ENCODE assay signal across 8 cellular contexts in the genomic region with DNA sequence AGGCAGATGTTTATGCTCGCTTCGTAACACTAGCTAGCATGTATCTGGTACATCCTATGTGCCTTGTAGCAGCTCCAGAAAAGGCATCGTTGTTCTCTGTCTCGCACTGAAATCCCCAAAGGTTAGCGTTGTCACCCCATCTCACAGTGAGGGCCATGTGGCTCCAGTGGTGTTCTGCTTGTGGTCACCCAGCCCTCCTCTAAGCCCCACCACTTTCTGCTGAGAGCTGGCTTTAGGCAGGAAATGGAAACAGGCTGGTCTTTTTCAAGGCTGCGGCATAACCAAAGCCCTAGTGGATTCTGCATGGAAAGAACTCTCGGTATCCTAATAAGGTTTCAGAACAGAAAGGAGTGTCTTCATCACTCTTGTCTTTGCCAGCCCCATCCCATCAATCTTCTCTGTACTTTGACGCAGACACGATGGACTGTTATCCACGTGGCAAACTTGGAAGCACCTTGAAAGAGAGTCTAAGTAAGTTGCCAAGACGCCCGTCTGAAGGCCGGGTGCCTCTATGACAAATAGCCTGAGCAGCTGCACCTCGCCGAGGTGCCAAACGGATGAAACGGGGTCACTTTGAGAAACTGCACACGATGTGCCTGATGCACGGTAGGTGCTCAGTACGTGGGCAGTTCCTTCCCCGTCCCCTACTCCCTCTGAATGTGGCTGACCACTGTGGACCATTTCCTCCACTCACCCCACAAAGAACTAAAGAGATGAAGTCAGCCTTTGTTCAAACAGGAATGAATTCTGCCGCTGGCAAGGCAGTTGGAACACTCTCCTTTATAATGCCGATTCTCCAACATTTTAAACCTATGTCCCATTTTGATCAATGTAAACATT. TPM values are rescaled to one million over a fixed set of nuclear protein-coding genes. Genes with fewer than 3 reads are reported as not detected.
DNase-seq lines count a peak whose midpoint lies in the region; ATAC-seq and TF ChIP-seq lines count a peak whose summit lies in the region.

No MANE protein-coding gene starts in this region.

- peak overlapping the region; percentile 21; the same call in 1 of the 2 replicates for H3K4me3 ChIP-seq in AG04450 (ENCODE audit: low read depth, low read length)

- ATAC-seq in GM21447 (IDR thresholded peaks at IDR 0.05; ENCODE audit: unreplicated experiment) (peak; percentile 24), left cardiac atrium (peak; percentile 56 to 75)

- DNase-seq in AG04450 (ENCODE audit: low read depth, low spot score), result no peak
- peak; percentile 81 for DNase-seq in RPMI7951 (ENCODE audit: low read depth)
- peak; percentile 58 for DNase-seq in left cardiac atrium
- DNase-seq in SW480 (ENCODE audit: low spot score), result no peak
- no peak for DNase-seq in NCI-H1694 (lab: John Stamatoyannopoulos, UW)
- DNase-seq in NCI-H1417 (lab: John Stamatoyannopoulos, UW), result no peak

- H3K27me3 ChIP-seq in AG04450 (ENCODE audit: control insufficient read depth, insufficient read depth, low read length), result no peaks in the 10 kb centered on the region

- no peaks in the 10 kb centered on the region for H3K9me3 ChIP-seq in AG04450 (ENCODE audit: control insufficient read depth, insufficient read depth, low read length)

- intact Hi-C loops in left cardiac atrium (cut with DNase I), result loop anchor here (5.0 to 10.0 kb wide), 2 partner anchors 56 to 103 kb away; no protein-coding TSS in a partner anchor

- CTCF ChIA-PET in AG04450 (lab: Charles Lee), result interaction anchor here (1.2 to 1.3 kb wide), 2 partner anchors 197 to 235 kb away, joined by 3 to 4 read pairs; no protein-coding TSS in a partner anchor

- POLR2A ChIA-PET in AG04450 (lab: Yijun Ruan, JAX), result interaction anchor here (0.9 to 1.7 kb wide), 3 partner anchors 12 to 53 kb away, joined by 3 to 15 read pairs (median 5); no protein-coding TSS in a partner anchor

- TF ChIP-seq CTCF in AG04450 (IDR thresholded peaks at IDR 0.05; ENCODE audit: low read depth, low read length), result no peak

- H3K27ac ChIP-seq in AG04450 (ENCODE audit: low read depth, low read length), result peak overlapping the region; percentile 74
- peak overlapping the region; percentile 54 for H3K27ac ChIP-seq in temporal lobe (ENCODE audit: low read depth, low read length)

RNA-seq across cellular contexts. Expression of a gene that starts 57.8 kb away (rescaled TPM):
- 31.4 and 40.9 TPM in 2 replicates for polyA plus RNA-seq in AG04450 (2011; rRNA removed)
- polyA minus RNA-seq in AG04450 (2011; rRNA and poly(A)+ RNA removed), result 48.6 and 50.4 TPM in 2 replicates
- 29.9 and 37.1 TPM in 2 replicates for total RNA-seq in RPMI7951 (2014; rRNA removed; shearing (Covaris generic))
- total RNA-seq in left cardiac atrium (100 to 1,000 TPM in 1 of 2 donors, 10 to 100 TPM in 1; 96.0 to 145 TPM), temporal lobe (38.4 TPM)

Comparison
In these comparisons a context has a peak if more than half of its experiments do, and no peak if none do; other contexts are left out.
1. DNase-seq: peak in RPMI7951 (single experiment) and left cardiac atrium (single experiment); none in AG04450 (single experiment), SW480 (single experiment), NCI-H1694 (single experiment) and NCI-H1417 (0 of 3).